Comparison of ENCODE assay signal across 17 cellular contexts in the genomic region with DNA sequence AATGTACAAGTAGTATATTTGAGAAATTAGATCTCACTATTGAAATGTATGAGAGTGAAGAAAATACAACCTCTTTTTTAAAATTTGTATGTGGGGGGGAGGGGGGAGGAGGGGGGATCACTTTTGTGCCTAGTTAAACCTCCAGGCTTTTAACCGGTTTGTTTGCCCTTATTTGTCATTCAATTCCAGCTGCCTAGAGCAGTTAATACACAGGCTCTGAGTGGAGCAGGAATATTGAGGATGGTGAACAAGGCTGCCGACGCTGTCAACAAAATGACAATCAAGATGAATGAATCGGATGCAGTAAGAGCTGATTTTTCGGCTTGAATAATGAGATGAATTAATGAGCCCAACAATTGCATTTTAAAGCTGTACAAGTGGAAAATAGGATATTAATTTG.
"Had no signal": no experiment of that assay in that cellular context is flagged by ENCODE, and none has a peak within 500 bp of the region (broad histone marks: within the 10 kb centered on the region; RNA-seq: fewer than 3 reads in every experiment).

No MANE protein-coding gene starts in this region.

- DNase-seq: activated CD4-positive, alpha-beta memory T cell treated with anti-CD3 and anti-CD28 coated beads for 36 hours; activated CD8-positive, alpha-beta memory T cell treated with anti-CD3 and anti-CD28 coated beads, Interleukin-2, amount 10 ng/mL, durations not matched to agents 7 days and 5 days; activated naive CD4-positive, alpha-beta T cell treated with anti-CD3 and anti-CD28 coated beads, Interleukin-2, amount 10 ng/mL, durations not matched to agents 7 days and 5 days; activated T-cell treated with anti-CD3 and anti-CD28 coated beads, Interleukin-2, amount 50 U/mL, for 1 hour; cerebellar nuclear complex; effector memory CD4-positive, alpha-beta T cell; foreskin fibroblast; nephron progenitor cell; ovary; spleen; stimulated activated naive CD8-positive, alpha-beta T cell treated with anti-CD3 and anti-CD28 coated beads, Interleukin-15, amount 100 ng/mL, for 72 hours had no signal

- H3K4me3 Mint-ChIP-seq: activated CD4-positive, alpha-beta memory T cell treated with anti-CD3 and anti-CD28 coated beads for 36 hours; activated CD8-positive, alpha-beta memory T cell treated with anti-CD3 and anti-CD28 coated beads, Interleukin-2, amount 10 ng/mL, durations not matched to agents 7 days and 5 days; activated naive CD4-positive, alpha-beta T cell treated with anti-CD3 and anti-CD28 coated beads, Interleukin-2, amount 10 ng/mL, durations not matched to agents 7 days and 5 days; dendritic cell treated with granulocyte-macrophage colony-stimulating factor and Interleukin-4, amounts not matched to agents 40 ng/mL and 50 ng/mL, for 4 days; nephron progenitor cell; stimulated activated naive CD8-positive, alpha-beta T cell treated with anti-CD3 and anti-CD28 coated beads, Interleukin-15, amount 100 ng/mL, for 72 hours; type B pancreatic cell had no signal

- H3K36me3 ChIP-seq: ovary had no signal

- H3K4me1 Mint-ChIP-seq: activated CD8-positive, alpha-beta memory T cell treated with anti-CD3 and anti-CD28 coated beads, Interleukin-2, amount 10 ng/mL, durations not matched to agents 7 days and 5 days; activated naive CD4-positive, alpha-beta T cell treated with anti-CD3 and anti-CD28 coated beads, Interleukin-2, amount 10 ng/mL, durations not matched to agents 7 days and 5 days; stimulated activated naive CD8-positive, alpha-beta T cell treated with anti-CD3 and anti-CD28 coated beads, Interleukin-15, amount 100 ng/mL, for 72 hours had no signal

- H3K27me3 ChIP-seq: ascending aorta, breast epithelium, ovary, spleen had no signal

- H3K4me1 ChIP-seq: ascending aorta, breast epithelium, spleen had no signal

- H3K27ac Mint-ChIP-seq: activated CD4-positive, alpha-beta memory T cell treated with anti-CD3 and anti-CD28 coated beads for 36 hours; activated CD8-positive, alpha-beta memory T cell treated with anti-CD3 and anti-CD28 coated beads, Interleukin-2, amount 10 ng/mL, durations not matched to agents 7 days and 5 days; activated naive CD4-positive, alpha-beta T cell treated with anti-CD3 and anti-CD28 coated beads, Interleukin-2, amount 10 ng/mL, durations not matched to agents 7 days and 5 days; dendritic cell treated with granulocyte-macrophage colony-stimulating factor and Interleukin-4, amounts not matched to agents 40 ng/mL and 50 ng/mL, for 4 days; nephron progenitor cell; stimulated activated naive CD8-positive, alpha-beta T cell treated with anti-CD3 and anti-CD28 coated beads, Interleukin-15, amount 100 ng/mL, for 72 hours; type B pancreatic cell had no signal

- H3K27ac ChIP-seq: ascending aorta, breast epithelium, ovary, spleen, VCaP had no signal

- H3K9me3 Mint-ChIP-seq: activated CD4-positive, alpha-beta memory T cell treated with anti-CD3 and anti-CD28 coated beads for 36 hours; activated naive CD4-positive, alpha-beta T cell treated with anti-CD3 and anti-CD28 coated beads, Interleukin-2, amount 10 ng/mL, durations not matched to agents 7 days and 5 days; dendritic cell treated with granulocyte-macrophage colony-stimulating factor and Interleukin-4, amounts not matched to agents 40 ng/mL and 50 ng/mL, for 4 days; nephron progenitor cell; stimulated activated naive CD8-positive, alpha-beta T cell treated with anti-CD3 and anti-CD28 coated beads, Interleukin-15, amount 100 ng/mL, for 72 hours; type B pancreatic cell had no signal

- H3K27me3 Mint-ChIP-seq: activated CD4-positive, alpha-beta memory T cell treated with anti-CD3 and anti-CD28 coated beads for 36 hours; activated CD8-positive, alpha-beta memory T cell treated with anti-CD3 and anti-CD28 coated beads, Interleukin-2, amount 10 ng/mL, durations not matched to agents 7 days and 5 days; activated naive CD4-positive, alpha-beta T cell treated with anti-CD3 and anti-CD28 coated beads, Interleukin-2, amount 10 ng/mL, durations not matched to agents 7 days and 5 days; dendritic cell treated with granulocyte-macrophage colony-stimulating factor and Interleukin-4, amounts not matched to agents 40 ng/mL and 50 ng/mL, for 4 days; stimulated activated naive CD8-positive, alpha-beta T cell treated with anti-CD3 and anti-CD28 coated beads, Interleukin-15, amount 100 ng/mL, for 72 hours; type B pancreatic cell had no signal

- H3K9me3 ChIP-seq: ascending aorta, breast epithelium, ovary, spleen had no signal

- H3K4me3 ChIP-seq: ascending aorta, breast epithelium, ovary, spleen had no signal

- ATAC-seq: activated CD8-positive, alpha-beta memory T cell treated with anti-CD3 and anti-CD28 coated beads, Interleukin-2, amount 10 ng/mL, durations not matched to agents 7 days and 5 days; sciatic nerve; stimulated activated naive CD8-positive, alpha-beta T cell treated with anti-CD3 and anti-CD28 coated beads, Interleukin-15, amount 100 ng/mL, for 72 hours had no signal
